Comparison of ENCODE assay signal across 21 cellular contexts in genomic region chr12:52608161-52608560, GRCh38. TPM values are rescaled to one million over a fixed set of nuclear protein-coding genes. Genes with fewer than 3 reads are reported as not detected.
A peak's percentile ranks its signal among the peaks of the same experiment; 100 is the strongest.
DNase-seq lines count a peak whose midpoint lies in the region; ATAC-seq lines count a peak whose summit lies in the region.
"Had no signal": no experiment of that assay in that cellular context is flagged by ENCODE, and none has a peak within 500 bp of the region (broad histone marks: within the 10 kb centered on the region; RNA-seq: fewer than 3 reads in every experiment).

No MANE protein-coding gene starts in this region.

- ATAC-seq in activated CD8-positive, alpha-beta memory T cell treated with anti-CD3 and anti-CD28 coated beads, Interleukin-2, amount 10 ng/mL, durations not matched to agents 7 days and 5 days = no peak
- ATAC-seq in CD4-positive, CD25-positive, alpha-beta regulatory T cell (ENCODE audit: low read depth in 2 of 2) = no peak
- ATAC-seq in T-helper 17 cell = no peak
- ATAC-seq in activated T-helper 17 cell treated with anti-CD3 and anti-CD28 coated beads, Interleukin-2, amount 50 U/mL, for 72 hours (replicated peaks) = no peak
- ATAC-seq: GM12878 had no signal

- H2BK12ac ChIP-seq in neuronal stem cell (ENCODE audit: low read length) = peak overlapping the region; percentile 44

- no peak overlapping the region for H2AFZ ChIP-seq in neuronal stem cell (ENCODE audit: low read length)

- H3K4me2 ChIP-seq in neuronal stem cell (ENCODE audit: insufficient read depth, low read length, poor library complexity, severe bottlenecking) = no peak overlapping the region

- peaks cover 4% of the 10 kb centered on the region for H3K4me1 ChIP-seq in CD4-positive, CD25-positive, alpha-beta regulatory T cell (ENCODE audit: control insufficient read depth, insufficient read depth, low read length, poor library complexity, severe bottlenecking)
- no peaks in the 10 kb centered on the region for H3K4me1 ChIP-seq in neuronal stem cell (ENCODE audit: control insufficient read depth in 2 of 2, insufficient read depth in 1 of 2, low read depth in 1 of 2, low read length in 2 of 2)

- no peak overlapping the region for H3K18ac ChIP-seq in neuronal stem cell (ENCODE audit: low read length)

- H2BK15ac ChIP-seq in neuronal stem cell (ENCODE audit: low read length) = no peak overlapping the region

- no peak overlapping the region for H3K9ac ChIP-seq in neuronal stem cell (ENCODE audit: low read depth, low read length, poor library complexity)

- H3K9me3 Mint-ChIP-seq in activated CD8-positive, alpha-beta memory T cell treated with anti-CD3 and anti-CD28 coated beads, Interleukin-2, amount 10 ng/mL, durations not matched to agents 7 days and 5 days (ENCODE audit: low read depth) = no peaks in the 10 kb centered on the region
- no peaks in the 10 kb centered on the region for H3K9me3 Mint-ChIP-seq in CD4-positive, CD25-positive, alpha-beta regulatory T cell
- H3K9me3 Mint-ChIP-seq in activated T-helper 17 cell treated with anti-CD3 and anti-CD28 coated beads, Interleukin-2, amount 50 U/mL, for 72 hours = no peaks in the 10 kb centered on the region

- no CpG with 5 or more reads among the region's 6 CpGs for WGBS in neuronal stem cell (ENCODE audit: extremely low coverage in 2 of 2, insufficient read length in 2 of 2, insufficient replicate concordance in 1 of 2), 2 donors

- no peaks in the 10 kb centered on the region for H3K9me3 ChIP-seq in CD4-positive, CD25-positive, alpha-beta regulatory T cell (ENCODE audit: control insufficient read depth in 2 of 2, low read length in 2 of 2)
- H3K9me3 ChIP-seq in T-helper 17 cell (ENCODE audit: control insufficient read depth, low read length, poor library complexity, severe bottlenecking) (no peaks in the 10 kb centered on the region), neuronal stem cell (replicated peaks in 1 of 2; ENCODE audit: control insufficient read depth in 2 of 2, insufficient read depth in 1 of 2, low read depth in 1 of 2, low read length in 2 of 2) (no peaks in the 10 kb centered on the region)

- H3K23ac ChIP-seq in neuronal stem cell (ENCODE audit: low read depth, low read length, poor library complexity) = no peak overlapping the region

- no peak overlapping the region for H2BK5ac ChIP-seq in neuronal stem cell (ENCODE audit: low read length)

- H3K36me3 ChIP-seq in CD4-positive, CD25-positive, alpha-beta regulatory T cell (ENCODE audit: control insufficient read depth, insufficient read depth, low read length) = no peaks in the 10 kb centered on the region
- H3K36me3 ChIP-seq in neuronal stem cell (replicated peaks in 1 of 2; ENCODE audit: control insufficient read depth in 2 of 2, insufficient read depth in 2 of 2, low read length in 2 of 2) = no peaks in the 10 kb centered on the region

- H2AK5ac ChIP-seq in neuronal stem cell (ENCODE audit: low read depth, low read length) = no peak overlapping the region

- H3K4me3 Mint-ChIP-seq in activated CD8-positive, alpha-beta memory T cell treated with anti-CD3 and anti-CD28 coated beads, Interleukin-2, amount 10 ng/mL, durations not matched to agents 7 days and 5 days = no peak overlapping the region
- H3K4me3 Mint-ChIP-seq in CD4-positive, CD25-positive, alpha-beta regulatory T cell = no peak overlapping the region
- no peak overlapping the region for H3K4me3 Mint-ChIP-seq in T-helper 17 cell
- no peak overlapping the region for H3K4me3 Mint-ChIP-seq in activated T-helper 17 cell treated with anti-CD3 and anti-CD28 coated beads, Interleukin-2, amount 50 U/mL, for 72 hours
- H3K4me3 Mint-ChIP-seq: CD14-positive monocyte had no signal

- peaks cover 7% of the 10 kb centered on the region for H3K27me3 ChIP-seq in CD4-positive, CD25-positive, alpha-beta regulatory T cell (ENCODE audit: control insufficient read depth, insufficient read depth, low read length)
- peaks cover 0 to 5% (median 0%) of the 10 kb centered on the region in 3 experiments for H3K27me3 ChIP-seq in neuronal stem cell (ENCODE audit: control insufficient read depth in 3 of 3, insufficient read depth in 3 of 3, low read depth in 1 of 3, low read length in 3 of 3)

- H4K8ac ChIP-seq in neuronal stem cell (ENCODE audit: low read depth, low read length) = no peak overlapping the region

- no peak overlapping the region for H3K27ac ChIP-seq in CD4-positive, CD25-positive, alpha-beta regulatory T cell (ENCODE audit: insufficient read depth, low read length, poor library complexity, severe bottlenecking)
- no peak overlapping the region for H3K27ac ChIP-seq in neuronal stem cell (replicated peaks; ENCODE audit: low read length)

- no peak overlapping the region for H3K27ac Mint-ChIP-seq in activated CD8-positive, alpha-beta memory T cell treated with anti-CD3 and anti-CD28 coated beads, Interleukin-2, amount 10 ng/mL, durations not matched to agents 7 days and 5 days
- H3K27ac Mint-ChIP-seq in CD4-positive, CD25-positive, alpha-beta regulatory T cell = peak overlapping the region in 2 of 3 donors; percentile 48 to 77
- peak overlapping the region; percentile 61 for H3K27ac Mint-ChIP-seq in T-helper 17 cell
- H3K27ac Mint-ChIP-seq in activated T-helper 17 cell treated with anti-CD3 and anti-CD28 coated beads, Interleukin-2, amount 50 U/mL, for 72 hours = no peak overlapping the region
- H3K27ac Mint-ChIP-seq: CD14-positive monocyte had no signal

- H3K14ac ChIP-seq in neuronal stem cell (ENCODE audit: low read length) = no peak overlapping the region

- CTCF ChIA-PET in activated CD8-positive, alpha-beta memory T cell treated with anti-CD3 and anti-CD28 coated beads, Interleukin-2, amount 10 ng/mL, durations not matched to agents 7 days and 5 days (lab: Charles Lee) = interaction anchor here (1.1 to 1.4 kb wide), 2 partner anchors 262 to 271 kb away, joined by 3 to 4 read pairs; no protein-coding TSS in a partner anchor

- no peaks in the 10 kb centered on the region for H3K79me1 ChIP-seq in neuronal stem cell (ENCODE audit: low read depth, low read length)

- DNase-seq in activated CD8-positive, alpha-beta memory T cell treated with anti-CD3 and anti-CD28 coated beads, Interleukin-2, amount 10 ng/mL, durations not matched to agents 7 days and 5 days = peak; percentile 33
- DNase-seq in activated CD8-positive, alpha-beta memory T cell treated with anti-CD3 and anti-CD28 coated beads for 24 hours = no peak
- no peak for DNase-seq in CD4-positive, CD25-positive, alpha-beta regulatory T cell
- DNase-seq in T-helper 17 cell (no peak), neuronal stem cell (ENCODE audit: low spot score) (no peak), DMS79 treated with DMSO at 0.1 percent for 48 hours (lab: John Stamatoyannopoulos, UW) (no peak), T1000 (lab: John Stamatoyannopoulos, UW) (no peak)
- DNase-seq: 8988T, Calu3, EL, GOT3, KG1, NCI-H1694 treated with DMSO at 0.1 percent for 48 hours, NCI-H510A treated with DMSO at 0.1 percent for 48 hours, NCI-H774, Right ventricle myocardium superior had no signal

- H3K4me3 ChIP-seq in CD4-positive, CD25-positive, alpha-beta regulatory T cell (ENCODE audit: low read depth, low read length) = no peak overlapping the region
- H3K4me3 ChIP-seq in neuronal stem cell (ENCODE audit: low read length in 2 of 2) = no peak overlapping the region
- H3K4me3 ChIP-seq: GM12878 had no signal

- no peaks in the 10 kb centered on the region for H3K36me3 Mint-ChIP-seq in activated CD8-positive, alpha-beta memory T cell treated with anti-CD3 and anti-CD28 coated beads, Interleukin-2, amount 10 ng/mL, durations not matched to agents 7 days and 5 days
- no peaks in the 10 kb centered on the region for H3K36me3 Mint-ChIP-seq in CD4-positive, CD25-positive, alpha-beta regulatory T cell
- peaks cover 2% of the 10 kb centered on the region for H3K36me3 Mint-ChIP-seq in T-helper 17 cell (ENCODE audit: low read depth)
- H3K36me3 Mint-ChIP-seq in activated T-helper 17 cell treated with anti-CD3 and anti-CD28 coated beads, Interleukin-2, amount 50 U/mL, for 72 hours (ENCODE audit: low read depth) = no peaks in the 10 kb centered on the region
- H3K36me3 Mint-ChIP-seq: CD14-positive monocyte had no signal

- peaks cover 31% of the 10 kb centered on the region for H3K27me3 Mint-ChIP-seq in activated CD8-positive, alpha-beta memory T cell treated with anti-CD3 and anti-CD28 coated beads, Interleukin-2, amount 10 ng/mL, durations not matched to agents 7 days and 5 days
- H3K27me3 Mint-ChIP-seq in CD4-positive, CD25-positive, alpha-beta regulatory T cell = peaks cover 6% of the 10 kb centered on the region
- peaks cover 26% of the 10 kb centered on the region for H3K27me3 Mint-ChIP-seq in T-helper 17 cell
- H3K27me3 Mint-ChIP-seq in activated T-helper 17 cell treated with anti-CD3 and anti-CD28 coated beads, Interleukin-2, amount 50 U/mL, for 72 hours = peaks cover 8% of the 10 kb centered on the region

- H4K91ac ChIP-seq in neuronal stem cell (ENCODE audit: low read depth, low read length, poor library complexity) = no peak overlapping the region

- H2BK120ac ChIP-seq in neuronal stem cell (ENCODE audit: low read depth, low read length) = no peak overlapping the region

- peaks cover 5% of the 10 kb centered on the region for H3K4me1 Mint-ChIP-seq in activated CD8-positive, alpha-beta memory T cell treated with anti-CD3 and anti-CD28 coated beads, Interleukin-2, amount 10 ng/mL, durations not matched to agents 7 days and 5 days
- peaks cover 0 to 80% (median 6%) of the 10 kb centered on the region in 4 donors for H3K4me1 Mint-ChIP-seq in CD4-positive, CD25-positive, alpha-beta regulatory T cell
- peaks cover 28% of the 10 kb centered on the region for H3K4me1 Mint-ChIP-seq in T-helper 17 cell
- peaks cover 20% of the 10 kb centered on the region for H3K4me1 Mint-ChIP-seq in activated T-helper 17 cell treated with anti-CD3 and anti-CD28 coated beads, Interleukin-2, amount 50 U/mL, for 72 hours
- H3K4me1 Mint-ChIP-seq: CD14-positive monocyte had no signal

- H3K4ac ChIP-seq in neuronal stem cell (ENCODE audit: low read length) = no peak overlapping the region

RNA-seq across cellular contexts. Expression of gene KRT72, which starts 6.9 kb away (rescaled TPM):
- under 1 TPM in 1 of 2 experiments, not detected in 1; 0.15 TPM for total RNA-seq in activated CD8-positive, alpha-beta memory T cell treated with anti-CD3 and anti-CD28 coated beads, Interleukin-2, amount 10 ng/mL, durations not matched to agents 7 days and 5 days
- total RNA-seq in CD4-positive, CD25-positive, alpha-beta regulatory T cell = 1.3 TPM
- under 1 TPM in 1 of 4 donors, not detected in 3; 0.13 TPM for polyA plus RNA-seq in CD4-positive, CD25-positive, alpha-beta regulatory T cell
- 1 to 10 TPM in 1 of 2 donors, under 1 TPM in 1; 0.60 to 1.6 TPM for total RNA-seq in T-helper 17 cell
- polyA plus RNA-seq in neuronal stem cell (2013, experiment 1 of 2) = not detected
- not detected for polyA plus RNA-seq in neuronal stem cell (2013, experiment 2 of 2)
- total RNA-seq in activated T-helper 17 cell treated with anti-CD3 and anti-CD28 coated beads, Interleukin-2, amount 50 U/mL, for 72 hours = not detected
- total RNA-seq: Calu3, GM12878, OCI-LY7, Right ventricle myocardium superior had no signal
- polyA plus RNA-seq: AG04450, CD14-positive monocyte, GM12878 had no signal

RNA-seq across cellular contexts. Expression of gene KRT73, which starts 10.2 kb away (rescaled TPM):
- total RNA-seq in activated CD8-positive, alpha-beta memory T cell treated with anti-CD3 and anti-CD28 coated beads, Interleukin-2, amount 10 ng/mL, durations not matched to agents 7 days and 5 days = not detected
- 1.0 TPM for total RNA-seq in CD4-positive, CD25-positive, alpha-beta regulatory T cell
- polyA plus RNA-seq in CD4-positive, CD25-positive, alpha-beta regulatory T cell = 1 to 10 TPM in 2 of 4 donors, not detected in 2; 1.1 to 1.4 TPM
- 1 to 10 TPM in 1 of 2 donors, under 1 TPM in 1; 0.40 to 1.1 TPM for total RNA-seq in T-helper 17 cell
- polyA plus RNA-seq in neuronal stem cell (2013, experiment 1 of 2) = not detected
- polyA plus RNA-seq in neuronal stem cell (2013, experiment 2 of 2) = not detected
- total RNA-seq in activated T-helper 17 cell treated with anti-CD3 and anti-CD28 coated beads, Interleukin-2, amount 50 U/mL, for 72 hours = not detected
- total RNA-seq: Calu3, GM12878, OCI-LY7, Right ventricle myocardium superior had no signal
- polyA plus RNA-seq: AG04450, CD14-positive monocyte, GM12878 had no signal

RNA-seq across cellular contexts. Expression of gene KRT74, which starts 34.5 kb away (rescaled TPM):
- total RNA-seq in activated CD8-positive, alpha-beta memory T cell treated with anti-CD3 and anti-CD28 coated beads, Interleukin-2, amount 10 ng/mL, durations not matched to agents 7 days and 5 days = not detected
- not detected for total RNA-seq in CD4-positive, CD25-positive, alpha-beta regulatory T cell
- polyA plus RNA-seq in CD4-positive, CD25-positive, alpha-beta regulatory T cell = not detected
- total RNA-seq in T-helper 17 cell = not detected
- not detected for polyA plus RNA-seq in neuronal stem cell (2013, experiment 1 of 2)
- not detected for polyA plus RNA-seq in neuronal stem cell (2013, experiment 2 of 2)
- not detected for total RNA-seq in activated T-helper 17 cell treated with anti-CD3 and anti-CD28 coated beads, Interleukin-2, amount 50 U/mL, for 72 hours
- total RNA-seq: Calu3, GM12878, OCI-LY7, Right ventricle myocardium superior had no signal
- polyA plus RNA-seq: AG04450, CD14-positive monocyte, GM12878 had no signal

RNA-seq across cellular contexts. Expression of gene KRT2, which starts 43.9 kb away (rescaled TPM):
- not detected for total RNA-seq in activated CD8-positive, alpha-beta memory T cell treated with anti-CD3 and anti-CD28 coated beads, Interleukin-2, amount 10 ng/mL, durations not matched to agents 7 days and 5 days
- 0.42 TPM for total RNA-seq in CD4-positive, CD25-positive, alpha-beta regulatory T cell
- under 1 TPM in 3 of 4 donors, not detected in 1; 0.23 to 0.80 (median 0.25) TPM for polyA plus RNA-seq in CD4-positive, CD25-positive, alpha-beta regulatory T cell
- not detected for total RNA-seq in T-helper 17 cell
- not detected for polyA plus RNA-seq in neuronal stem cell (2013, experiment 1 of 2)
- polyA plus RNA-seq in neuronal stem cell (2013, experiment 2 of 2) = not detected
- total RNA-seq in activated T-helper 17 cell treated with anti-CD3 and anti-CD28 coated beads, Interleukin-2, amount 50 U/mL, for 72 hours = not detected
- total RNA-seq: Calu3, OCI-LY7, Right ventricle myocardium superior had no signal
- polyA plus RNA-seq: AG04450, CD14-positive monocyte had no signal

RNA-seq across cellular contexts. Expression of gene KRT71, which starts 55.2 kb away (rescaled TPM):
- not detected for total RNA-seq in activated CD8-positive, alpha-beta memory T cell treated with anti-CD3 and anti-CD28 coated beads, Interleukin-2, amount 10 ng/mL, durations not matched to agents 7 days and 5 days
- total RNA-seq in CD4-positive, CD25-positive, alpha-beta regulatory T cell = not detected
- not detected for polyA plus RNA-seq in CD4-positive, CD25-positive, alpha-beta regulatory T cell
- total RNA-seq in T-helper 17 cell = not detected
- not detected for polyA plus RNA-seq in neuronal stem cell (2013, experiment 1 of 2)
- not detected for polyA plus RNA-seq in neuronal stem cell (2013, experiment 2 of 2)
- not detected for total RNA-seq in activated T-helper 17 cell treated with anti-CD3 and anti-CD28 coated beads, Interleukin-2, amount 50 U/mL, for 72 hours
- total RNA-seq: Calu3, GM12878, OCI-LY7, Right ventricle myocardium superior had no signal
- polyA plus RNA-seq: AG04450, CD14-positive monocyte, GM12878 had no signal

Comparison
In these comparisons a context has a peak if more than half of its experiments do, and no peak if none do; other contexts are left out.
1. H3K27ac Mint-ChIP-seq: peak in CD4-positive, CD25-positive, alpha-beta regulatory T cell (2 of 3) and T-helper 17 cell (single experiment); none in activated CD8-positive, alpha-beta memory T cell treated with anti-CD3 and anti-CD28 coated beads, Interleukin-2, amount 10 ng/mL, durations not matched to agents 7 days and 5 days (single experiment) and activated T-helper 17 cell treated with anti-CD3 and anti-CD28 coated beads, Interleukin-2, amount 50 U/mL, for 72 hours (single experiment).